In the genomic region with DNA sequence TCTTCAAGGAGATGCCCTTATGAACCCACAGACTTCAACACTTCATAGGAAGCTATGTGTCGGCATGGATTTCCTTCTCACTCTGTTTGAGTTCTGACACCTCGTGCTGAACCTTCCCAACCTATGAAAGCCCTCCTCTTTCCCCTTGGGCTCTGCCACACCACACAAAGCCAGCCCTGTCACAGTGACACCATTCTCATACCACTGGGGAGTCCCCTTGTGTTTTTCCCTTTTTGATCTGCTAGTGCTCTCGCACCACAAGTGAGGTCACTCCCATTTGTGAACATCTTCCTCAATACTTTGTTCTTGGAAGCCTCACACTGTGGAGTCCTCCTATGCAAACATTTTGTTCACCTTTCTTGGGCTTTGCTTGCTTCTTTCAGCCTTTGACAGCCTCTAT, we compare ENCODE assay signal across 32 cellular contexts.
"Had no signal": no experiment of that assay in that cellular context is flagged by ENCODE, and none has a peak within 500 bp of the region (broad histone marks: within the 10 kb centered on the region; RNA-seq: fewer than 3 reads in every experiment).

No MANE protein-coding gene starts in this region.

- DNase-seq: activated B cell treated with CpG ODN at 0.5 μM for 24 hours; activated CD4-positive, alpha-beta memory T cell treated with anti-CD3 and anti-CD28 coated beads for 36 hours; activated CD4-positive, alpha-beta T cell treated with anti-CD3 and anti-CD28 coated beads for 4 hours; activated CD4-positive, alpha-beta T cell treated with anti-CD3 and anti-CD28 coated beads, Interleukin-2, amount 10 ng/mL, durations not matched to agents 24 days and 14 days; activated CD4-positive, alpha-beta T cell treated with anti-CD3 and anti-CD28 coated beads, Interleukin-2, amount 50 U/mL, for 1 hour; activated CD4-positive, alpha-beta T cell treated with anti-CD3 and anti-CD28 coated beads, Interleukin-2, amount 50 U/mL, for 4 hours; activated CD4-positive, CD25-positive, alpha-beta regulatory T cell treated with anti-CD3 and anti-CD28 coated beads, Interleukin-2, amount 50 U/mL, for 72 hours; activated CD8-positive, alpha-beta memory T cell treated with anti-CD3 and anti-CD28 coated beads, Interleukin-2, amount 50 U/mL, for 4 hours; activated CD8-positive, alpha-beta T cell treated with anti-CD3 and anti-CD28 coated beads for 36 hours; activated effector memory CD4-positive, alpha-beta T cell treated with anti-CD3 and anti-CD28 coated beads, Interleukin-2, amount 50 U/mL, for 16 hours; activated gamma-delta T cell treated with Interleukin-2 at 50 U/mL for 16 hours; activated naive CD4-positive, alpha-beta T cell; activated naive CD4-positive, alpha-beta T cell treated with anti-CD3 and anti-CD28 coated beads for 36 hours; activated naive CD4-positive, alpha-beta T cell treated with anti-CD3 and anti-CD28 coated beads, Interleukin-2, amount 50 U/mL, for 16 hours; activated naive CD8-positive, alpha-beta T cell treated with anti-CD3 and anti-CD28 coated beads for 36 hours; activated T-cell treated with anti-CD3 and anti-CD28 coated beads for 4 hours; activated T-cell treated with anti-CD3 and anti-CD28 coated beads, Interleukin-2, amount 50 U/mL, for 1 hour; activated T-cell treated with anti-CD3 and anti-CD28 coated beads, Interleukin-2, amount 50 U/mL, for 4 hours; activated T-cell treated with anti-CD3 and anti-CD28 coated beads, Interleukin-2, amount 50 U/mL, for 72 hours; adrenal gland; amniotic stem cell; aorta; body of pancreas; brain microvascular endothelial cell; central memory CD4-positive, alpha-beta T cell; T-helper 1 cell; T-helper 2 cell; T-helper 9 cell had no signal

- H3K4me1 ChIP-seq: adrenal gland, body of pancreas, breast epithelium had no signal

- ATAC-seq: activated CD8-positive, alpha-beta T cell treated with anti-CD3 and anti-CD28 coated beads for 36 hours; activated naive CD4-positive, alpha-beta T cell treated with anti-CD3 and anti-CD28 coated beads, Interleukin-2, amount 50 U/mL, for 72 hours; activated T-cell treated with anti-CD3 and anti-CD28 coated beads, Interleukin-2, amount 50 U/mL, for 4 hours; activated T-cell treated with anti-CD3 and anti-CD28 coated beads, Interleukin-2, amount 50 U/mL, for 72 hours; activated T-helper 17 cell treated with anti-CD3 and anti-CD28 coated beads, Interleukin-2, amount 50 U/mL, for 72 hours; body of pancreas had no signal

- H3K36me3 ChIP-seq: adrenal gland, brain microvascular endothelial cell, breast epithelium had no signal

- H3K27me3 ChIP-seq: adrenal gland, body of pancreas, brain microvascular endothelial cell, breast epithelium had no signal

- H3K4me3 ChIP-seq: adrenal gland, body of pancreas, breast epithelium had no signal

- H3K9me3 ChIP-seq: adrenal gland, body of pancreas, breast epithelium had no signal

- H3K27ac ChIP-seq: adrenal gland, body of pancreas, brain microvascular endothelial cell, breast epithelium, VCaP had no signal
